Comparison of ENCODE assay signal across 8 cellular contexts in genomic region chr6:33771342-33772113, GRCh38.
DNase-seq lines count a peak whose midpoint lies in the region; ATAC-seq and TF ChIP-seq lines count a peak whose summit lies in the region.

No MANE protein-coding gene starts in this region.

- TF ChIP-seq CTCF in AG04449 (IDR thresholded peaks at IDR 0.05; ENCODE audit: insufficient read depth, low read length, missing control alignments) = peak; percentile 92

- CTCF ChIA-PET in AG04449 (lab: Yijun Ruan, JAX) = interaction anchor here (0.7 to 23.3 kb wide), 41 partner anchors 10 to 395 kb away, joined by 3 to 584 read pairs (median 5); partner anchors contain the start of genes BAK1, IP6K3, LEMD2 and UQCC2

- ATAC-seq in GM21360 (IDR thresholded peaks at IDR 0.05; ENCODE audit: unreplicated experiment) (peak; percentile 54), GM21367 (IDR thresholded peaks at IDR 0.05; ENCODE audit: unreplicated experiment) (no peak)

- peak; percentile 98 for DNase-seq in AG04449 (ENCODE audit: low read depth, low spot score)
- DNase-seq in NCI-H345 (lab: John Stamatoyannopoulos, UW) = peak; percentile 81
- peak; percentile 55 to 62 for DNase-seq in activated CD4-positive, alpha-beta T cell treated with anti-CD3 and anti-CD28 coated beads, Interleukin-2, amount 50 U/mL, for 48 hours
- peak; percentile 49 for DNase-seq in effector CD4-positive, alpha-beta T cell
- peak; percentile 68 for DNase-seq in medulla oblongata (ENCODE audit: extremely low spot score)
- DNase-seq in stimulated activated CD4-positive, alpha-beta T cell treated with anti-CD3 and anti-CD28 coated beads, TNF-alpha, amount 100 ng/mL, for 24 hours (ENCODE audit: low read depth in 3 of 3) = peak; percentile 21 to 53 (median 25)

- no peak overlapping the region for H3K4me3 ChIP-seq in AG04449 (ENCODE audit: low read depth, low read length)

- POLR2A ChIA-PET in AG04449 (lab: Yijun Ruan, JAX) = interaction anchor here (0.6 to 2.6 kb wide), 16 partner anchors 8 to 374 kb away, joined by 3 to 15 read pairs (median 4); partner anchors contain the start of genes BAK1, IP6K3, LEMD2 and UQCC2

Comparison
In these comparisons a context has a peak if more than half of its experiments do, and no peak if none do; other contexts are left out.
1. DNase-seq: peak in every context shown above with its lines; median percentile 98 in AG04449; 81 in NCI-H345; 68 in medulla oblongata; 58 in activated CD4-positive, alpha-beta T cell treated with anti-CD3 and anti-CD28 coated beads, Interleukin-2, amount 50 U/mL, for 48 hours; 49 in effector CD4-positive, alpha-beta T cell; 25 in stimulated activated CD4-positive, alpha-beta T cell treated with anti-CD3 and anti-CD28 coated beads, TNF-alpha, amount 100 ng/mL, for 24 hours.